ENCODE assay signal across 26 cellular contexts in the genomic region with DNA sequence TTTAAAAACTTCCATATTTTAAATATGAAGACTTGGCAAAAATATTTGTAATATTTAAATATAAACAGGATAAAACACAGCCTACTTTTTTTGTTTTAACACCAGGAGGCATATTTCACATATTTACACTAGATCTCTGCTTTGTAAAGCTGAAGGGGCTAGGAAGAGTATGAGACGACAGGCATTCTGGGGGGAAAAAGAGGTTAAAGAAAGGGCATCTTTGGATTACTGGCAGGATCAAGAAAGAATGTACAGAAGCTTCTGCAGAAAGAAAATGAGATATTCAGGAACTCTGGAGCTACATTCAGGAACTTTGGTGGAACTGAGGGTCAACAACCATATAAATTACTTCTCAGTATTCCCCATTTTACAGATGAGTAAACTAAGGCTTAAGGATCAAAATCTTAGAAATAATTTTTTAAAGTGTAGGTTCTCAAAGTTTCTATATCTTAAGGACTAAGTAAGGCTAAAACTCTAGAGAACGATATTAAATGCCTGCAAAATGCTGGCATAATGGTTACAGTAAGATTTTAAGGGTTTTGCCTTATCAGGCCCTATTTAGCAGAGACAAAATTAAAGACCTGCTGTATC.
"Had no signal": no experiment of that assay in that cellular context is flagged by ENCODE, and none has a peak within 500 bp of the region (broad histone marks: within the 10 kb centered on the region; RNA-seq: fewer than 3 reads in every experiment).

No MANE protein-coding gene starts in this region.

- H3K27ac ChIP-seq: ascending aorta, body of pancreas had no signal

- H3K9me3 ChIP-seq: ascending aorta, body of pancreas had no signal

- H3K4me1 ChIP-seq: ascending aorta had no signal

- H3K36me3 Mint-ChIP-seq: WTC11 had no signal

- H3K4me3 Mint-ChIP-seq: activated CD4-positive, alpha-beta T cell treated with anti-CD3 and anti-CD28 coated beads, Interleukin-2, amount 10 ng/mL, durations not matched to agents 24 days and 14 days; activated CD8-positive, alpha-beta memory T cell treated with anti-CD3 and anti-CD28 coated beads, Interleukin-2, amount 10 ng/mL, durations not matched to agents 7 days and 5 days; activated naive CD4-positive, alpha-beta T cell treated with anti-CD3 and anti-CD28 coated beads, Interleukin-2, amount 50 U/mL, for 24 hours; activated T-cell treated with anti-CD3 and anti-CD28 coated beads, Interleukin-2, amount 50 U/mL, for 24 hours; activated T-helper 1 cell treated with anti-CD3 and anti-CD28 coated beads, Interleukin-12 subunit alpha, Interleukin-12 subunit beta, Interleukin-2, Interleukin-4 antibody, amounts not matched to agents 30 ng/mL and 10 ng/mL and 1 ng/mL, durations not matched to agents 14 hours and 24 hours and 36 hours; T-helper 1 cell treated with Interleukin-12 subunit alpha and Interleukin-12 subunit beta and Interleukin-4 antibody, amounts not matched to agents 30 μg/mL and 1 μg/mL, for 36 hours; WTC11 had no signal

- H3K9me3 Mint-ChIP-seq: activated CD4-positive, alpha-beta T cell treated with anti-CD3 and anti-CD28 coated beads, Interleukin-2, amount 10 ng/mL, durations not matched to agents 24 days and 14 days; activated T-cell treated with anti-CD3 and anti-CD28 coated beads, Interleukin-2, amount 50 U/mL, for 24 hours; activated T-helper 1 cell treated with anti-CD3 and anti-CD28 coated beads, Interleukin-12 subunit alpha, Interleukin-12 subunit beta, Interleukin-2, Interleukin-4 antibody, amounts not matched to agents 30 ng/mL and 10 ng/mL and 1 ng/mL, durations not matched to agents 14 hours and 24 hours and 36 hours; T-helper 1 cell treated with Interleukin-12 subunit alpha and Interleukin-12 subunit beta and Interleukin-4 antibody, amounts not matched to agents 30 μg/mL and 1 μg/mL, for 36 hours; WTC11 had no signal

- H3K27me3 Mint-ChIP-seq: activated CD4-positive, alpha-beta T cell treated with anti-CD3 and anti-CD28 coated beads, Interleukin-2, amount 10 ng/mL, durations not matched to agents 24 days and 14 days; activated CD8-positive, alpha-beta memory T cell treated with anti-CD3 and anti-CD28 coated beads, Interleukin-2, amount 10 ng/mL, durations not matched to agents 7 days and 5 days; activated naive CD4-positive, alpha-beta T cell treated with anti-CD3 and anti-CD28 coated beads, Interleukin-2, amount 50 U/mL, for 24 hours; activated T-cell treated with anti-CD3 and anti-CD28 coated beads, Interleukin-2, amount 50 U/mL, for 24 hours had no signal

- H3K36me3 ChIP-seq: ascending aorta had no signal

- H3K4me3 ChIP-seq: ascending aorta, body of pancreas had no signal

- ATAC-seq: activated CD8-positive, alpha-beta memory T cell treated with anti-CD3 and anti-CD28 coated beads, Interleukin-2, amount 10 ng/mL, durations not matched to agents 7 days and 5 days; body of pancreas; PC-3; WTC11 had no signal

- DNase-seq: activated CD4-positive, alpha-beta T cell treated with anti-CD3 and anti-CD28 coated beads for 1 hour; activated CD4-positive, alpha-beta T cell treated with anti-CD3 and anti-CD28 coated beads, Interleukin-2, amount 10 ng/mL, durations not matched to agents 24 days and 14 days; activated CD4-positive, alpha-beta T cell treated with anti-CD3 and anti-CD28 coated beads, Interleukin-2, amount 50 U/mL, for 48 hours; activated CD8-positive, alpha-beta memory T cell treated with anti-CD3 and anti-CD28 coated beads, Interleukin-2, amount 10 ng/mL, durations not matched to agents 7 days and 5 days; activated effector memory CD4-positive, alpha-beta T cell treated with Interleukin-2 at 50 U/mL for 16 hours; activated naive CD4-positive, alpha-beta T cell; activated T-cell treated with anti-CD3 and anti-CD28 coated beads, Interleukin-2, amount 50 U/mL, for 24 hours; amniotic stem cell; body of pancreas; Karpas-422; MM.1S; NCI-H1105; NCI-H1436; NCI-H1694 treated with DMSO at 0.1 percent for 48 hours; NCI-H2029 treated with DMSO at 0.1 percent for 48 hours; NCI-H446; NCI-H524; PC-3; SHP77 treated with DMSO at 0.1 percent for 48 hours had no signal

- H3K27ac Mint-ChIP-seq: activated CD4-positive, alpha-beta T cell treated with anti-CD3 and anti-CD28 coated beads, Interleukin-2, amount 10 ng/mL, durations not matched to agents 24 days and 14 days; activated CD8-positive, alpha-beta memory T cell treated with anti-CD3 and anti-CD28 coated beads, Interleukin-2, amount 10 ng/mL, durations not matched to agents 7 days and 5 days; activated naive CD4-positive, alpha-beta T cell treated with anti-CD3 and anti-CD28 coated beads, Interleukin-2, amount 50 U/mL, for 24 hours; activated T-cell treated with anti-CD3 and anti-CD28 coated beads, Interleukin-2, amount 50 U/mL, for 24 hours; activated T-helper 1 cell treated with anti-CD3 and anti-CD28 coated beads, Interleukin-12 subunit alpha, Interleukin-12 subunit beta, Interleukin-2, Interleukin-4 antibody, amounts not matched to agents 30 ng/mL and 10 ng/mL and 1 ng/mL, durations not matched to agents 14 hours and 24 hours and 36 hours; T-helper 1 cell treated with Interleukin-12 subunit alpha and Interleukin-12 subunit beta and Interleukin-4 antibody, amounts not matched to agents 30 μg/mL and 1 μg/mL, for 36 hours; WTC11 had no signal

- FAIRE-seq: bronchial epithelial cell, RCC 7860 had no signal

- H3K4me1 Mint-ChIP-seq: activated CD4-positive, alpha-beta T cell treated with anti-CD3 and anti-CD28 coated beads, Interleukin-2, amount 10 ng/mL, durations not matched to agents 24 days and 14 days; activated naive CD4-positive, alpha-beta T cell treated with anti-CD3 and anti-CD28 coated beads, Interleukin-2, amount 50 U/mL, for 24 hours had no signal

- H3K27me3 ChIP-seq: ascending aorta, body of pancreas had no signal
